Comparison of ENCODE assay signal across 29 cellular contexts in the genomic region with DNA sequence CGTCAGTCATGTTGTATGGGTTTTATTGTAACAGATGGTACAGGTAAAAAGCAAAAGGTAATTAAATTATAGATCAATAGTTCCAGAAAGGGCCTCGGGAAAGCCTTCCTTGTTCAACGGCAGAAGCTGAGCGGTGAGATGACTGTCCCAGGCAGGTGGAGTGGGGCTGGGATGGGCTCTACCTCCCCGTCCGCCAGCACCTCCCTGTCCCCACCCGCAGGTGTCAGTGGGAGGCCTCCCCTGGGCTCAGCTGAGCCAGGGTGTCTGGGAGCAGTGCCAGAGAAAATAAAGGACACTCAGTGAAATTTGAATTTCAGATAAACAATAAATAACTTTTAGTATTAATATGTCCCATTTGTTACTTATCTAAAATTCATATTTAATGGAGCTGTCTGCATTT. TPM values are rescaled to one million over a fixed set of nuclear protein-coding genes. Genes with fewer than 3 reads are reported as not detected.
DNase-seq lines count a peak whose midpoint lies in the region; ATAC-seq and TF ChIP-seq lines count a peak whose summit lies in the region.
"Had no signal": no experiment of that assay in that cellular context is flagged by ENCODE, and none has a peak within 500 bp of the region (broad histone marks: within the 10 kb centered on the region; RNA-seq: fewer than 3 reads in every experiment).

No MANE protein-coding gene starts in this region.

- H3K9ac ChIP-seq in mammary epithelial cell (ENCODE audit: insufficient read depth, low read length) (no peak overlapping the region), endodermal cell (ENCODE audit: extremely low read depth, low read length, poor library complexity, severe bottlenecking) (no peak overlapping the region)
- H3K9ac ChIP-seq: BLaER1 treated with 17β-estradiol and CSF1 and Interleukin-3, amounts not matched to agents 10 nM and 100 nM; GM23248 had no signal

- H3K27me3 Mint-ChIP-seq in endodermal cell (ENCODE audit: insufficient read depth) (peaks cover 38% of the 10 kb centered on the region), osteocyte (ENCODE audit: unreplicated experiment) (peaks cover 2% of the 10 kb centered on the region)

- CTCF ChIA-PET in mammary epithelial cell (lab: Charles Lee; ENCODE audit: low non-redundant PET): no interaction called here

- no peaks in the 10 kb centered on the region for H3K36me3 Mint-ChIP-seq in endodermal cell (ENCODE audit: low read depth)
- H3K36me3 Mint-ChIP-seq in osteocyte (ENCODE audit: unreplicated experiment): no peaks in the 10 kb centered on the region

- H3K4me3 Mint-ChIP-seq in endodermal cell (no peak overlapping the region), osteocyte (ENCODE audit: unreplicated experiment) (no peak overlapping the region)
- H3K4me3 Mint-ChIP-seq: CD4-positive, alpha-beta T cell; HFFc6 had no signal

- H3K27ac ChIP-seq in breast epithelium (peak overlapping the region; percentile 33 to 68), mammary epithelial cell (ENCODE audit: insufficient read depth, low read depth, low read length) (no peak overlapping the region), endodermal cell (ENCODE audit: low read depth, low read length) (no peak overlapping the region)
- H3K27ac ChIP-seq: BLaER1 treated with 17β-estradiol and CSF1 and Interleukin-3, amounts not matched to agents 10 nM and 100 nM; GM23248; SJCRH30 had no signal

- no peaks in the 10 kb centered on the region for H3K79me2 ChIP-seq in mammary epithelial cell (ENCODE audit: insufficient read depth, low read length)

- no peak for DNase-seq in breast epithelium (ENCODE audit: low spot score in 2 of 2)
- no peak for DNase-seq in mammary epithelial cell
- DNase-seq in NCI-H2171 (lab: John Stamatoyannopoulos, UW): peak; percentile 15
- peak; percentile 24 for DNase-seq in endodermal cell
- peak; percentile 42 for DNase-seq in osteocyte (ENCODE audit: extremely low spot score, unreplicated experiment)
- DNase-seq in NAMALWA (ENCODE audit: low spot score): no peak
- DNase-seq in AG08396 (ENCODE audit: low spot score): no peak
- DNase-seq: AML-193; CD4-positive, alpha-beta T cell; DMS53; GM23248; H7; HFFc6; Kasumi-1; NCI-H2029; NCI-H226; NCI-H524; NCI-H748 treated with DMSO at 0.1 percent for 48 hours; NK-92 treated with Interleukin-12 subunit alpha and Interleukin-12 subunit beta, amount 100 ng/mL, for 24 hours; PC-3; SJCRH30 had no signal

- WGBS in mammary epithelial cell (ENCODE audit: low coverage, missing lambda C conversion rate): 69% methylated on average over 7 of the region's 7 CpGs
- WGBS in endodermal cell (ENCODE audit: insufficient coverage in 1 of 2, insufficient read length in 1 of 2), 2 experiments: 83 to 93% methylated on average over 1 to 7 of the region's 7 CpGs

- H3K9me3 Mint-ChIP-seq in endodermal cell (peaks cover 7% of the 10 kb centered on the region), osteocyte (ENCODE audit: unreplicated experiment) (no peaks in the 10 kb centered on the region)
- H3K9me3 Mint-ChIP-seq: CD4-positive, alpha-beta T cell had no signal

- H3K9me3 ChIP-seq in breast epithelium: no peaks in the 10 kb centered on the region
- H3K9me3 ChIP-seq in mammary epithelial cell (replicated peaks; ENCODE audit: insufficient read depth, low read length): no peaks in the 10 kb centered on the region
- H3K9me3 ChIP-seq in endodermal cell (ENCODE audit: control insufficient read depth, low read length): no peaks in the 10 kb centered on the region
- H3K9me3 ChIP-seq: SJCRH30 had no signal

- H3K4me3 ChIP-seq in breast epithelium (no peak overlapping the region), mammary epithelial cell (replicated peaks in 1 of 3; ENCODE audit: insufficient read depth in 1 of 3, low read depth in 2 of 3, low read length in 3 of 3) (no peak overlapping the region), endodermal cell (ENCODE audit: low read length) (no peak overlapping the region)
- H3K4me3 ChIP-seq: BLaER1 treated with 17β-estradiol and CSF1 and Interleukin-3, amounts not matched to agents 10 nM and 100 nM; GM23248; K562; SJCRH30 had no signal

- ATAC-seq in HG03378 (IDR thresholded peaks at IDR 0.05; ENCODE audit: unreplicated experiment): no peak
- ATAC-seq: K562, PC-3, SK-N-SH treated with all-trans-retinoic acid at 6 μM for 48 hours had no signal

- TF ChIP-seq CTCF in breast epithelium (IDR thresholded peaks at IDR 0.05) (no peak), mammary epithelial cell (conservative IDR thresholded peaks at IDR 0.05 in 1 of 2, IDR thresholded peaks at IDR 0.05 in 1 of 2; ENCODE audit: extremely low read depth in 1 of 2, insufficient read depth in 1 of 2, low read depth in 1 of 2, low read length in 2 of 2) (no peak), endodermal cell (conservative IDR thresholded peaks at IDR 0.05) (no peak), osteocyte (IDR thresholded peaks at IDR 0.05) (no peak)

- no peak overlapping the region for H2AFZ ChIP-seq in mammary epithelial cell (ENCODE audit: low read depth, low read length)
- H2AFZ ChIP-seq: GM23248 had no signal

- H3K27ac Mint-ChIP-seq in endodermal cell (no peak overlapping the region), osteocyte (ENCODE audit: unreplicated experiment) (no peak overlapping the region)
- H3K27ac Mint-ChIP-seq: CD4-positive, alpha-beta T cell; HFFc6 had no signal

- intact Hi-C loops in breast epithelium (cut with DNase I; ENCODE audit: low total_unique reads) (no loop called here), mammary epithelial cell (cut with micrococcal nuclease) (no loop called here)

- no peak for TF ChIP-seq POLR2A in breast epithelium (IDR thresholded peaks at IDR 0.05)

- H3K4me1 ChIP-seq in breast epithelium (no peaks in the 10 kb centered on the region), mammary epithelial cell (ENCODE audit: insufficient read depth, low read length) (no peaks in the 10 kb centered on the region), endodermal cell (ENCODE audit: control insufficient read depth, insufficient read depth, low read length) (no peaks in the 10 kb centered on the region)
- H3K4me1 ChIP-seq: BLaER1 treated with 17β-estradiol and CSF1 and Interleukin-3, amounts not matched to agents 10 nM and 100 nM; SJCRH30 had no signal

- H3K4me1 Mint-ChIP-seq in endodermal cell (no peaks in the 10 kb centered on the region), osteocyte (ENCODE audit: unreplicated experiment) (no peaks in the 10 kb centered on the region)

- H4K20me1 ChIP-seq in mammary epithelial cell (ENCODE audit: insufficient read depth, low read length): no peaks in the 10 kb centered on the region
- H4K20me1 ChIP-seq: BLaER1 treated with 17β-estradiol and CSF1 and Interleukin-3, amounts not matched to agents 10 nM and 100 nM had no signal

- in situ Hi-C loops in mammary epithelial cell (cut with MboI; ENCODE audit: low sequenced_read_pairs in 2 of 2): no loop called here

- H3K4me2 ChIP-seq in mammary epithelial cell (ENCODE audit: insufficient read depth, low read depth, low read length): no peak overlapping the region
- H3K4me2 ChIP-seq: BLaER1 treated with 17β-estradiol and CSF1 and Interleukin-3, amounts not matched to agents 10 nM and 100 nM had no signal

- H3K27me3 ChIP-seq in breast epithelium (no peaks in the 10 kb centered on the region), mammary epithelial cell (ENCODE audit: insufficient read depth, low read length) (no peaks in the 10 kb centered on the region), endodermal cell (ENCODE audit: control insufficient read depth, insufficient read depth, low read length, poor library complexity, severe bottlenecking) (peaks cover 11% of the 10 kb centered on the region)
- H3K27me3 ChIP-seq: BLaER1 treated with 17β-estradiol and CSF1 and Interleukin-3, amounts not matched to agents 10 nM and 100 nM; SJCRH30 had no signal

- H3K36me3 ChIP-seq in breast epithelium (no peaks in the 10 kb centered on the region), mammary epithelial cell (ENCODE audit: insufficient read depth, low read length) (no peaks in the 10 kb centered on the region), endodermal cell (ENCODE audit: control insufficient read depth, insufficient read depth, low read length) (no peaks in the 10 kb centered on the region)
- H3K36me3 ChIP-seq: BLaER1 treated with 17β-estradiol and CSF1 and Interleukin-3, amounts not matched to agents 10 nM and 100 nM; SJCRH30 had no signal

- dilution Hi-C loops in mammary epithelial cell (cut with HindIII; ENCODE audit: low sequenced_read_pairs): no loop called here

- BruUV-seq in mammary epithelial cell (replicated peaks; lab: Mats Ljungman, UMichigan): no TSS peak

RNA-seq across cellular contexts. Expression of gene CLRN3, which starts 58.9 kb away (rescaled TPM):
- under 1 TPM in 1 of 3 donors, not detected in 2; 0.98 TPM for total RNA-seq in breast epithelium
- total RNA-seq in mammary epithelial cell: not detected
- polyA plus RNA-seq in mammary epithelial cell: not detected
- polyA minus RNA-seq in mammary epithelial cell: not detected
- not detected for total RNA-seq in endodermal cell
- not detected for polyA plus RNA-seq in endodermal cell (2013, experiment 1 of 2)
- not detected for polyA plus RNA-seq in endodermal cell (2013, experiment 2 of 2)
- not detected in 2 replicates for total RNA-seq in osteocyte
- total RNA-seq: CD4-positive, alpha-beta T cell; Daoy; G401; GM23248; H7; HFFc6; K562; M059J; PC-3; SJCRH30 had no signal
- polyA plus RNA-seq: AG04450, GM23248, K562 had no signal

Comparison
In these comparisons a context has a peak if more than half of its experiments do, and no peak if none do; other contexts are left out.
1. H3K27ac ChIP-seq: peak in breast epithelium (2 of 2); none in mammary epithelial cell (single experiment) and endodermal cell (single experiment).
2. DNase-seq: peak in NCI-H2171 (single experiment), endodermal cell (single experiment) and osteocyte (single experiment); none in breast epithelium (0 of 2), mammary epithelial cell (single experiment), NAMALWA (single experiment) and AG08396 (single experiment).